ENCODE assay signal across 8 cellular contexts in the genomic region with DNA sequence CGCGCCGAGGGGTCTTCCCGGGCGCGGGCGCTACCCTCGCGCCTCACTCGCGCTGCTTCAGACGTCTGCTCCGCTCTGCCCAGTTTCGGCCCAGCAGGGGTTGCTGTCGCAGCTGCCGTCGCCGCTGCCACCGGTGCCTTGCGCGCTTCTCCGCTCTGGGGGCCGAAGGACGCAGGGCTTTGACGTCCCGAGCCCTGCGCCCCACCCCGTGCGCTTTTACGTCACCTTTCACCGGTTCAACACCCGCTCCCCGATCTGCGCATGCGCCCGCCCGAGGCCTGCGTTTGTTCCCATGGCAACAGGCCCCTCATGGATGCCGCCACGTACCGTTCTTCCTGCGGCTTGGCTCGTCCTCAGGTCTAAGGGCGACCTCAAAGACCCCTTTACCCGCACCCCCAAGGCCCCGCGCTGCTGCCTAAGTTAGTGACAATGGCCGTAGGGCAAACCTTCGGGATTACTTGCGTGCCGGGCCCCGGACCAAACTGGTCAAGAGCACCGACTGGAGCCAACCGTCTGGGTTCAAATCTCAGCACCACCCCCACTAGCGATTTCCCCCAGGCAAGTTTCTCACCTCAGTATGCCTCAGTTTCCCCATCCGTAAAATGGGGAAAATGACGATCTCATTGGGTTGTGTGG. TPM values are rescaled to one million over a fixed set of nuclear protein-coding genes. Genes with fewer than 3 reads are reported as not detected.
DNase-seq lines count a peak whose midpoint lies in the region; ATAC-seq, FAIRE-seq and TF ChIP-seq lines count a peak whose summit lies in the region.

No MANE protein-coding gene starts in this region.

- peaks cover 19% of the 10 kb centered on the region for H3K27me3 ChIP-seq in endodermal cell (ENCODE audit: control insufficient read depth, insufficient read depth, low read length, poor library complexity, severe bottlenecking)

- peak overlapping the region; percentile 94 for H3K27ac Mint-ChIP-seq in endodermal cell

- WGBS in endodermal cell (ENCODE audit: insufficient coverage in 1 of 2, insufficient read length in 1 of 2), 2 experiments = 0 to 1% methylated on average over 23 to 56 of the region's 57 CpGs
- WGBS in mesodermal cell (ENCODE audit: insufficient coverage in 2 of 2), 2 experiments = 0 to 1% methylated on average over 26 to 49 of the region's 57 CpGs

- peak; percentile 38 for ATAC-seq in GM21381 (IDR thresholded peaks at IDR 0.05; ENCODE audit: unreplicated experiment)

- peaks cover 28% of the 10 kb centered on the region for H3K27me3 Mint-ChIP-seq in endodermal cell (ENCODE audit: insufficient read depth)

- peaks cover 11% of the 10 kb centered on the region for H3K36me3 Mint-ChIP-seq in endodermal cell (ENCODE audit: low read depth)

- H3K4me1 ChIP-seq in endodermal cell (ENCODE audit: control insufficient read depth, insufficient read depth, low read length) (peaks cover 12% of the 10 kb centered on the region), mesodermal cell (ENCODE audit: control insufficient read depth, insufficient read depth, low read length, poor library complexity, severe bottlenecking) (peaks cover 21% of the 10 kb centered on the region)

- H3K9me3 ChIP-seq in endodermal cell (ENCODE audit: control insufficient read depth, low read length) (no peaks in the 10 kb centered on the region), mesodermal cell (ENCODE audit: control insufficient read depth, low read length) (no peaks in the 10 kb centered on the region)

- H3K36me3 ChIP-seq in endodermal cell (ENCODE audit: control insufficient read depth, insufficient read depth, low read length) (peaks cover 8% of the 10 kb centered on the region), mesodermal cell (ENCODE audit: control insufficient read depth, insufficient read depth, low read length) (no peaks in the 10 kb centered on the region)

- peak overlapping the region; percentile 85 for H3K4me3 Mint-ChIP-seq in endodermal cell

- DNase-seq in COR-L47 (lab: John Stamatoyannopoulos, UW) = peak; percentile 97
- peak; percentile 100 for DNase-seq in HTR-8/SVneo (ENCODE audit: insufficient read length, low spot score)
- DNase-seq in NOMO-1 treated with DMSO at 0.1 percent for 48 hours (lab: John Stamatoyannopoulos, UW; ENCODE audit: unreplicated experiment) = peak; percentile 92
- peak; percentile 100 for DNase-seq in activated CD8-positive, alpha-beta memory T cell treated with anti-CD3 and anti-CD28 coated beads, Interleukin-2, amount 50 U/mL, for 1 hour (ENCODE audit: extremely low read depth)
- peak; percentile 98 for DNase-seq in endodermal cell
- DNase-seq in stimulated activated CD8-positive, alpha-beta memory T cell treated with anti-CD3 and anti-CD28 coated beads, Interleukin-15, amount 100 ng/mL, for 24 hours (ENCODE audit: low read depth) = peak; percentile 98

- H3K9me3 Mint-ChIP-seq in endodermal cell = no peaks in the 10 kb centered on the region

- peak overlapping the region; percentile 87 for H3K4me3 ChIP-seq in endodermal cell (ENCODE audit: low read length)
- H3K4me3 ChIP-seq in mesodermal cell (ENCODE audit: extremely low read depth, insufficient read depth, low read length, poor library complexity, severe bottlenecking) = peak overlapping the region; percentile 64

- H3K9ac ChIP-seq in endodermal cell (ENCODE audit: extremely low read depth, low read length, poor library complexity, severe bottlenecking) = peak overlapping the region; percentile 91

- H3K27ac ChIP-seq in endodermal cell (ENCODE audit: low read depth, low read length) = peak overlapping the region; percentile 97
- H3K27ac ChIP-seq in mesodermal cell (ENCODE audit: low read depth, low read length, severe bottlenecking) = peak overlapping the region; percentile 98

- FAIRE-seq in HTR-8/SVneo (lab: Jason Lieb, UNC) = no peak

- H3K4me1 Mint-ChIP-seq in endodermal cell = peaks cover 21% of the 10 kb centered on the region

- no peak for TF ChIP-seq CTCF in endodermal cell (conservative IDR thresholded peaks at IDR 0.05)

RNA-seq across cellular contexts. Expression of gene CDK2AP2, which starts 0.6 kb away (rescaled TPM):
- 10 to 100 TPM; 30.6 to 47.6 TPM for total RNA-seq in endodermal cell
- 40.4 TPM for polyA plus RNA-seq in endodermal cell (2013, experiment 1 of 2)
- 40.4 TPM for polyA plus RNA-seq in endodermal cell (2013, experiment 2 of 2)
- 55.8 TPM for polyA plus RNA-seq in mesodermal cell (2013, experiment 1 of 2)
- polyA plus RNA-seq in mesodermal cell (2013, experiment 2 of 2) = 56.3 TPM

RNA-seq across cellular contexts. Expression of gene PITPNM1, which starts 3.4 kb away (rescaled TPM):
- total RNA-seq in endodermal cell = 100 to 1,000 TPM in 1 of 2 donors, 10 to 100 TPM in 1; 94.6 to 104 TPM
- polyA plus RNA-seq in endodermal cell (2013, experiment 1 of 2) = 39.0 TPM
- polyA plus RNA-seq in endodermal cell (2013, experiment 2 of 2) = 38.2 TPM
- polyA plus RNA-seq in mesodermal cell (2013, experiment 1 of 2) = 43.8 TPM
- 35.4 TPM for polyA plus RNA-seq in mesodermal cell (2013, experiment 2 of 2)

RNA-seq across cellular contexts. Expression of gene CABP2, which starts 14.6 kb away (rescaled TPM):
- total RNA-seq in endodermal cell = not detected
- not detected for polyA plus RNA-seq in endodermal cell (2013, experiment 1 of 2)
- not detected for polyA plus RNA-seq in endodermal cell (2013, experiment 2 of 2)
- polyA plus RNA-seq in mesodermal cell (2013, experiment 1 of 2) = not detected
- not detected for polyA plus RNA-seq in mesodermal cell (2013, experiment 2 of 2)

RNA-seq across cellular contexts. Expression of gene AIP, which starts 25.8 kb away (rescaled TPM):
- 10 to 100 TPM; 27.6 to 33.8 TPM for total RNA-seq in endodermal cell
- polyA plus RNA-seq in endodermal cell (2013, experiment 1 of 2) = 43.1 TPM
- polyA plus RNA-seq in endodermal cell (2013, experiment 2 of 2) = 41.1 TPM
- 56.1 TPM for polyA plus RNA-seq in mesodermal cell (2013, experiment 1 of 2)
- polyA plus RNA-seq in mesodermal cell (2013, experiment 2 of 2) = 42.5 TPM

RNA-seq across cellular contexts. Expression of gene TMEM134, which starts 39.6 kb away (rescaled TPM):
- total RNA-seq in endodermal cell = 10 to 100 TPM; 67.4 to 87.8 TPM
- 60.9 TPM for polyA plus RNA-seq in endodermal cell (2013, experiment 1 of 2)
- polyA plus RNA-seq in endodermal cell (2013, experiment 2 of 2) = 57.1 TPM
- polyA plus RNA-seq in mesodermal cell (2013, experiment 1 of 2) = 49.2 TPM
- polyA plus RNA-seq in mesodermal cell (2013, experiment 2 of 2) = 44.6 TPM

Comparison
In these comparisons a context has a peak if more than half of its experiments do, and no peak if none do; other contexts are left out.
1. Peak in every context shown above with its lines: DNase-seq, ATAC-seq, H3K4me3 ChIP-seq and H3K27ac ChIP-seq.